13 cellular contexts compared by ENCODE assay signal in genomic region chr5:56126487-56127179, GRCh38.
DNase-seq lines count a peak whose midpoint lies in the region; ATAC-seq and TF ChIP-seq lines count a peak whose summit lies in the region.
"Had no signal": no experiment of that assay in that cellular context is flagged by ENCODE, and none has a peak within 500 bp of the region (broad histone marks: within the 10 kb centered on the region; RNA-seq: fewer than 3 reads in every experiment).

No MANE protein-coding gene starts in this region.

- peaks cover 0 to 8% (median 2%) of the 10 kb centered on the region in 7 donors for H3K9me3 Mint-ChIP-seq in CD4-positive, CD25-positive, alpha-beta regulatory T cell
- peaks cover 11% of the 10 kb centered on the region for H3K9me3 Mint-ChIP-seq in activated T-helper 2 cell treated with anti-CD3 and anti-CD28 coated beads, Interferon-gamma antibody, Interleukin-2, Interleukin-4, amounts not matched to agents 10 μg/mL and 5 μg/mL and 100 μg/mL, durations not matched to agents 14 hours and 24 hours and 36 hours
- H3K9me3 Mint-ChIP-seq: GM23338 had no signal

- no peak for TF ChIP-seq RAD21 in IMR-90 (IDR thresholded peaks at IDR 0.05; ENCODE audit: low read length)

- H3K27ac Mint-ChIP-seq in CD4-positive, CD25-positive, alpha-beta regulatory T cell: peak overlapping the region; percentile 72 to 98 (median 92)
- H3K27ac Mint-ChIP-seq in activated T-helper 2 cell treated with anti-CD3 and anti-CD28 coated beads, Interferon-gamma antibody, Interleukin-2, Interleukin-4, amounts not matched to agents 10 μg/mL and 5 μg/mL and 100 μg/mL, durations not matched to agents 14 hours and 24 hours and 36 hours: peak overlapping the region; percentile 65
- H3K27ac Mint-ChIP-seq: GM23338 had no signal

- peaks cover 26% of the 10 kb centered on the region for H3K4me1 ChIP-seq in CD4-positive, CD25-positive, alpha-beta regulatory T cell (ENCODE audit: control insufficient read depth, insufficient read depth, low read length, poor library complexity, severe bottlenecking)
- peaks cover 16% of the 10 kb centered on the region for H3K4me1 ChIP-seq in IMR-90 (ENCODE audit: control insufficient read depth, insufficient read depth, low read length)
- H3K4me1 ChIP-seq: prostate gland had no signal

- ATAC-seq in CD4-positive, CD25-positive, alpha-beta regulatory T cell (ENCODE audit: low read depth in 2 of 2): no peak
- ATAC-seq in IMR-90 (ENCODE audit: low read depth): no peak
- no peak for ATAC-seq in GM18517 (IDR thresholded peaks at IDR 0.05; ENCODE audit: unreplicated experiment)
- no peak for ATAC-seq in HG03469 (IDR thresholded peaks at IDR 0.05; ENCODE audit: unreplicated experiment)
- ATAC-seq: GM23338, mucosa of descending colon had no signal

- WGBS in IMR-90 (ENCODE audit: extremely low coverage in 2 of 2, insufficient read length in 1 of 2), 2 experiments: 40% methylated on average over 1 of the region's 7 CpGs; no CpG with 5 or more reads in 1 of the 2 experiments

- H4K5ac ChIP-seq in IMR-90 (ENCODE audit: low read depth, low read length): no peak overlapping the region

- H3K27me3 ChIP-seq in CD4-positive, CD25-positive, alpha-beta regulatory T cell (ENCODE audit: control insufficient read depth, insufficient read depth, low read length): no peaks in the 10 kb centered on the region
- no peaks in the 10 kb centered on the region for H3K27me3 ChIP-seq in IMR-90 (ENCODE audit: control insufficient read depth, insufficient read depth, low read length)
- H3K27me3 ChIP-seq: suprapubic skin had no signal

- H2AFZ ChIP-seq in IMR-90 (replicated peaks; ENCODE audit: low read length, poor library complexity): no peak overlapping the region
- H2AFZ ChIP-seq: GM23338 had no signal

- POLR2A ChIA-PET in IMR-90 (lab: Charles Lee; ENCODE audit: unreplicated experiment): interaction anchor here (0.6 kb wide), 2 partner anchors 100 to 142 kb away, joined by 3 to 5 read pairs; no protein-coding TSS in a partner anchor

- TF ChIP-seq POLR2A in IMR-90 (IDR thresholded peaks at IDR 0.05; ENCODE audit: low read depth, low read length): no peak

- H3K4ac ChIP-seq in IMR-90 (ENCODE audit: low read depth, low read length): peak overlapping the region; percentile 64

- H2BK120ac ChIP-seq in IMR-90 (ENCODE audit: low read depth, low read length): peak overlapping the region; percentile 69

- H3K4me3 ChIP-seq in CD4-positive, CD25-positive, alpha-beta regulatory T cell (ENCODE audit: low read depth, low read length): peak overlapping the region; percentile 29
- no peak overlapping the region for H3K4me3 ChIP-seq in IMR-90 (ENCODE audit: insufficient read depth, low read depth, low read length)
- H3K4me3 ChIP-seq: GM23338, mucosa of descending colon, prostate gland, suprapubic skin had no signal

- H3K9me1 ChIP-seq in IMR-90 (ENCODE audit: insufficient read depth, low read length): peaks cover 12% of the 10 kb centered on the region

- peak overlapping the region; percentile 61; the same call in 2 of the 3 replicates for H2BK15ac ChIP-seq in IMR-90 (ENCODE audit: low read depth, low read length)

- in situ Hi-C loops in IMR-90 (cut with MboI; ENCODE audit: low sequenced_read_pairs): no loop called here

- H2BK20ac ChIP-seq in IMR-90 (ENCODE audit: low read depth, low read length): peak overlapping the region; percentile 75

- no peaks in the 10 kb centered on the region for H4K20me1 ChIP-seq in IMR-90 (ENCODE audit: insufficient read depth, low read length)

- H2AK5ac ChIP-seq in IMR-90 (ENCODE audit: low read depth, low read length): peak overlapping the region; percentile 64; the same call in 1 of the 2 replicates

- H3K14ac ChIP-seq in IMR-90 (replicated peaks; ENCODE audit: low read depth, low read length): 0 out of 2 replicates have a peak overlapping the region, but pooled peaks have one; percentile 34

- H2AK9ac ChIP-seq in IMR-90 (replicated peaks; ENCODE audit: low read depth, low read length, poor library complexity): no peak overlapping the region

- CTCF ChIA-PET in IMR-90 (lab: Yijun Ruan, JAX): interaction anchor here (0.9 kb wide), 1 partner anchor 35 kb away, joined by 3 read pairs; no protein-coding TSS in a partner anchor

- H3K4me2 ChIP-seq in IMR-90 (ENCODE audit: low read depth, low read length): no peak overlapping the region
- H3K4me2 ChIP-seq: GM23338 had no signal

- H3K9me3 ChIP-seq in CD4-positive, CD25-positive, alpha-beta regulatory T cell (ENCODE audit: control insufficient read depth in 2 of 2, low read length in 2 of 2): peaks cover 0 to 5% of the 10 kb centered on the region in 2 experiments
- 0 out of 2 replicates have a peak, but pooled peaks cover 4% of the 10 kb centered on the region for H3K9me3 ChIP-seq in IMR-90 (ENCODE audit: control insufficient read depth, insufficient read depth, low read length)
- H3K9me3 ChIP-seq: mucosa of descending colon, prostate gland, suprapubic skin had no signal

- peak overlapping the region; percentile 51; the same call in 1 of the 2 replicates for H4K91ac ChIP-seq in IMR-90 (ENCODE audit: insufficient read depth, low read depth, low read length)

- no TSS peak for BruUV-seq in IMR-90 (replicated peaks; lab: Mats Ljungman, UMichigan)

- no peak overlapping the region for H2BK5ac ChIP-seq in IMR-90 (ENCODE audit: low read depth, low read length, poor library complexity, severe bottlenecking)

- no peak for TF ChIP-seq CTCF in IMR-90 (conservative IDR thresholded peaks at IDR 0.05; ENCODE audit: low read depth, low read length)

- no peak for DNase-seq in CD4-positive, CD25-positive, alpha-beta regulatory T cell
- DNase-seq in IMR-90: peak; percentile 86
- DNase-seq in activated T-helper 2 cell treated with anti-CD3 and anti-CD28 coated beads, Interferon-gamma antibody, Interleukin-2, Interleukin-4, amounts not matched to agents 10 μg/mL and 5 μg/mL and 100 μg/mL, durations not matched to agents 14 hours and 24 hours and 36 hours (ENCODE audit: low spot score): no peak
- peak; percentile 80 for DNase-seq in glomerular endothelial cell (ENCODE audit: extremely low read depth, low read depth, low spot score)
- no peak for DNase-seq in midbrain (lab: John Stamatoyannopoulos, UW)
- no peak for DNase-seq in GOT3 (lab: John Stamatoyannopoulos, UW)
- DNase-seq: mucosa of descending colon had no signal

- no peak overlapping the region for H3K27ac ChIP-seq in CD4-positive, CD25-positive, alpha-beta regulatory T cell (ENCODE audit: insufficient read depth, low read length, poor library complexity, severe bottlenecking)
- no peak overlapping the region for H3K27ac ChIP-seq in IMR-90 (ENCODE audit: insufficient read depth, low read length)
- H3K27ac ChIP-seq: epithelial cell of prostate, prostate gland, suprapubic skin had no signal

- H3K27me3 Mint-ChIP-seq in CD4-positive, CD25-positive, alpha-beta regulatory T cell: peaks cover 5% of the 10 kb centered on the region
- H3K27me3 Mint-ChIP-seq in activated T-helper 2 cell treated with anti-CD3 and anti-CD28 coated beads, Interferon-gamma antibody, Interleukin-2, Interleukin-4, amounts not matched to agents 10 μg/mL and 5 μg/mL and 100 μg/mL, durations not matched to agents 14 hours and 24 hours and 36 hours (ENCODE audit: low read depth): no peaks in the 10 kb centered on the region

- intact Hi-C loops in IMR-90 (cut with micrococcal nuclease): no loop called here
- intact Hi-C loops in activated T-helper 2 cell treated with anti-CD3 and anti-CD28 coated beads, Interferon-gamma antibody, Interleukin-2, Interleukin-4, amounts not matched to agents 10 μg/mL and 5 μg/mL and 100 μg/mL, durations not matched to agents 14 hours and 24 hours and 36 hours (cut with micrococcal nuclease): no loop called here

- 0 out of 4 replicates have a peak, but pooled peaks cover 0 to 8% of the 10 kb centered on the region in 2 experiments for H3K79me1 ChIP-seq in IMR-90 (ENCODE audit: low read depth in 1 of 2, low read length in 2 of 2)

- H3K4me3 Mint-ChIP-seq in CD4-positive, CD25-positive, alpha-beta regulatory T cell: peak overlapping the region; percentile 61 to 86 (median 68)
- peak overlapping the region; percentile 34 for H3K4me3 Mint-ChIP-seq in activated T-helper 2 cell treated with anti-CD3 and anti-CD28 coated beads, Interferon-gamma antibody, Interleukin-2, Interleukin-4, amounts not matched to agents 10 μg/mL and 5 μg/mL and 100 μg/mL, durations not matched to agents 14 hours and 24 hours and 36 hours (ENCODE audit: low read depth)
- H3K4me3 Mint-ChIP-seq: GM23338 had no signal

- peaks cover 11% of the 10 kb centered on the region for H3K36me3 Mint-ChIP-seq in CD4-positive, CD25-positive, alpha-beta regulatory T cell
- H3K36me3 Mint-ChIP-seq in activated T-helper 2 cell treated with anti-CD3 and anti-CD28 coated beads, Interferon-gamma antibody, Interleukin-2, Interleukin-4, amounts not matched to agents 10 μg/mL and 5 μg/mL and 100 μg/mL, durations not matched to agents 14 hours and 24 hours and 36 hours (ENCODE audit: low read depth): peaks cover 25% of the 10 kb centered on the region

- H3K4me1 Mint-ChIP-seq in CD4-positive, CD25-positive, alpha-beta regulatory T cell: peaks cover 24 to 58% (median 42%) of the 10 kb centered on the region in 4 donors
- H3K4me1 Mint-ChIP-seq in activated T-helper 2 cell treated with anti-CD3 and anti-CD28 coated beads, Interferon-gamma antibody, Interleukin-2, Interleukin-4, amounts not matched to agents 10 μg/mL and 5 μg/mL and 100 μg/mL, durations not matched to agents 14 hours and 24 hours and 36 hours (ENCODE audit: low read depth): peaks cover 39% of the 10 kb centered on the region
- H3K4me1 Mint-ChIP-seq: GM23338 had no signal

- no peak overlapping the region for H3K9ac ChIP-seq in IMR-90 (ENCODE audit: low read depth, low read length)

- H3K36me3 ChIP-seq in CD4-positive, CD25-positive, alpha-beta regulatory T cell (ENCODE audit: control insufficient read depth, insufficient read depth, low read length): no peaks in the 10 kb centered on the region
- no peaks in the 10 kb centered on the region for H3K36me3 ChIP-seq in IMR-90 (ENCODE audit: control insufficient read depth, insufficient read depth, low read length)
- H3K36me3 ChIP-seq: prostate gland, suprapubic skin had no signal

- H3K56ac ChIP-seq in IMR-90 (ENCODE audit: extremely low read depth, insufficient read depth, low read length): no peak overlapping the region

- H3K18ac ChIP-seq in IMR-90 (ENCODE audit: low read depth, low read length): no peak overlapping the region

- H4K8ac ChIP-seq in IMR-90 (ENCODE audit: low read depth in 2 of 2, low read length in 2 of 2): peak overlapping the region in 1 of 2 experiments; percentile 34; a peak in 2 of 4 replicates

- dilution Hi-C loops in IMR-90 (cut with HindIII; ENCODE audit: low sequenced_read_pairs, unreplicated experiment): no loop called here

- H3K23ac ChIP-seq in IMR-90 (ENCODE audit: low read depth, low read length): 0 out of 2 replicates have a peak overlapping the region, but pooled peaks have one; percentile 29

TF ChIP-seq in IMR-90, 13 proteins besides CTCF, POLR2A, EP300 and RAD21 (continues in another document):
- TF ChIP-seq CEBPB (IDR thresholded peaks at IDR 0.05; ENCODE audit: low read depth, low read length) (no peak), SMC3 (IDR thresholded peaks at IDR 0.05; ENCODE audit: low read depth, low read length) (0 out of 2 replicates have a peak, but pooled peaks have one; percentile 3), MAFK (IDR thresholded peaks at IDR 0.05; ENCODE audit: low read depth, low read length) (no peak), MAZ (IDR thresholded peaks at IDR 0.05; ENCODE audit: borderline replicate concordance, low read depth, low read length) (no peak)

Comparison
In these comparisons a context has a peak if more than half of its experiments do, and no peak if none do; other contexts are left out.
1. DNase-seq: peak in IMR-90 (single experiment) and glomerular endothelial cell (single experiment); none in CD4-positive, CD25-positive, alpha-beta regulatory T cell (0 of 3), activated T-helper 2 cell treated with anti-CD3 and anti-CD28 coated beads, Interferon-gamma antibody, Interleukin-2, Interleukin-4, amounts not matched to agents 10 μg/mL and 5 μg/mL and 100 μg/mL, durations not matched to agents 14 hours and 24 hours and 36 hours (single experiment), midbrain (single experiment) and GOT3 (single experiment).